ENCODE assay signal across 1 cellular context in the genomic region with DNA sequence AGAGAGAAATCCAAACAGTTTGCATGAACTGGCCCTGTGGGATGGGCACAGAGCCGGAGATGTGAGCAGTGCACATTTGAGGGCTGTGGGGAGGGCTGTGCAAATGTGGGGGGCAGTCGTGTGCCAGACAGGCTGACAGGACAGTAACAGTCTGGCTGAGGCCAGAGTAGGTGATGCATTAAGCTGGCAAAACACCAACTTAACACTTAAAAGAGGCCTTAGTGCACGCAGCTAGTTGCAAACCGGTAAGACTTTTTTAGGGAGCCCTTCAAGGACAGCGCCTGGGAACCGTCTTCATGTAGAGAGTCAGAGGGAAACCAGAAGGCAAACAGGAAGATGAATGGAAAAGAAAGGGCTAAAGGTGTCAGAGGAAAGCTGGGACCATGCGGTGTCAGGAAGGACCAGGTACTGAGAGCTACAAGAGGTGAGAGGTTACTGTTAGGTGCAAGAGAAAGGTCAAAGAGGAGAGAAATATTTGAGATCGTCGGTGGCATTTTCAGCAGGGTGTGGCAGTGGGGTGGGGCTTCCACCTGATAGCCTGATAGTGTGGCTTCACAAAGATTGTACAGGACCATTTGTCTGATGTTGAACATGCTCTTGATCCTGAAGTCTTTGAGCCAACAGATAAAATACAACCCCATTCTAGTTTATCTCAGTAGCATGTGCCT.
TF ChIP-seq lines count a peak whose summit lies in the region.

No MANE protein-coding gene starts in this region.

TF ChIP-seq in K562, 482 proteins besides CTCF, POLR2A, EP300 and RAD21 (continued from another document):
- TF ChIP-seq, protein P1, sequence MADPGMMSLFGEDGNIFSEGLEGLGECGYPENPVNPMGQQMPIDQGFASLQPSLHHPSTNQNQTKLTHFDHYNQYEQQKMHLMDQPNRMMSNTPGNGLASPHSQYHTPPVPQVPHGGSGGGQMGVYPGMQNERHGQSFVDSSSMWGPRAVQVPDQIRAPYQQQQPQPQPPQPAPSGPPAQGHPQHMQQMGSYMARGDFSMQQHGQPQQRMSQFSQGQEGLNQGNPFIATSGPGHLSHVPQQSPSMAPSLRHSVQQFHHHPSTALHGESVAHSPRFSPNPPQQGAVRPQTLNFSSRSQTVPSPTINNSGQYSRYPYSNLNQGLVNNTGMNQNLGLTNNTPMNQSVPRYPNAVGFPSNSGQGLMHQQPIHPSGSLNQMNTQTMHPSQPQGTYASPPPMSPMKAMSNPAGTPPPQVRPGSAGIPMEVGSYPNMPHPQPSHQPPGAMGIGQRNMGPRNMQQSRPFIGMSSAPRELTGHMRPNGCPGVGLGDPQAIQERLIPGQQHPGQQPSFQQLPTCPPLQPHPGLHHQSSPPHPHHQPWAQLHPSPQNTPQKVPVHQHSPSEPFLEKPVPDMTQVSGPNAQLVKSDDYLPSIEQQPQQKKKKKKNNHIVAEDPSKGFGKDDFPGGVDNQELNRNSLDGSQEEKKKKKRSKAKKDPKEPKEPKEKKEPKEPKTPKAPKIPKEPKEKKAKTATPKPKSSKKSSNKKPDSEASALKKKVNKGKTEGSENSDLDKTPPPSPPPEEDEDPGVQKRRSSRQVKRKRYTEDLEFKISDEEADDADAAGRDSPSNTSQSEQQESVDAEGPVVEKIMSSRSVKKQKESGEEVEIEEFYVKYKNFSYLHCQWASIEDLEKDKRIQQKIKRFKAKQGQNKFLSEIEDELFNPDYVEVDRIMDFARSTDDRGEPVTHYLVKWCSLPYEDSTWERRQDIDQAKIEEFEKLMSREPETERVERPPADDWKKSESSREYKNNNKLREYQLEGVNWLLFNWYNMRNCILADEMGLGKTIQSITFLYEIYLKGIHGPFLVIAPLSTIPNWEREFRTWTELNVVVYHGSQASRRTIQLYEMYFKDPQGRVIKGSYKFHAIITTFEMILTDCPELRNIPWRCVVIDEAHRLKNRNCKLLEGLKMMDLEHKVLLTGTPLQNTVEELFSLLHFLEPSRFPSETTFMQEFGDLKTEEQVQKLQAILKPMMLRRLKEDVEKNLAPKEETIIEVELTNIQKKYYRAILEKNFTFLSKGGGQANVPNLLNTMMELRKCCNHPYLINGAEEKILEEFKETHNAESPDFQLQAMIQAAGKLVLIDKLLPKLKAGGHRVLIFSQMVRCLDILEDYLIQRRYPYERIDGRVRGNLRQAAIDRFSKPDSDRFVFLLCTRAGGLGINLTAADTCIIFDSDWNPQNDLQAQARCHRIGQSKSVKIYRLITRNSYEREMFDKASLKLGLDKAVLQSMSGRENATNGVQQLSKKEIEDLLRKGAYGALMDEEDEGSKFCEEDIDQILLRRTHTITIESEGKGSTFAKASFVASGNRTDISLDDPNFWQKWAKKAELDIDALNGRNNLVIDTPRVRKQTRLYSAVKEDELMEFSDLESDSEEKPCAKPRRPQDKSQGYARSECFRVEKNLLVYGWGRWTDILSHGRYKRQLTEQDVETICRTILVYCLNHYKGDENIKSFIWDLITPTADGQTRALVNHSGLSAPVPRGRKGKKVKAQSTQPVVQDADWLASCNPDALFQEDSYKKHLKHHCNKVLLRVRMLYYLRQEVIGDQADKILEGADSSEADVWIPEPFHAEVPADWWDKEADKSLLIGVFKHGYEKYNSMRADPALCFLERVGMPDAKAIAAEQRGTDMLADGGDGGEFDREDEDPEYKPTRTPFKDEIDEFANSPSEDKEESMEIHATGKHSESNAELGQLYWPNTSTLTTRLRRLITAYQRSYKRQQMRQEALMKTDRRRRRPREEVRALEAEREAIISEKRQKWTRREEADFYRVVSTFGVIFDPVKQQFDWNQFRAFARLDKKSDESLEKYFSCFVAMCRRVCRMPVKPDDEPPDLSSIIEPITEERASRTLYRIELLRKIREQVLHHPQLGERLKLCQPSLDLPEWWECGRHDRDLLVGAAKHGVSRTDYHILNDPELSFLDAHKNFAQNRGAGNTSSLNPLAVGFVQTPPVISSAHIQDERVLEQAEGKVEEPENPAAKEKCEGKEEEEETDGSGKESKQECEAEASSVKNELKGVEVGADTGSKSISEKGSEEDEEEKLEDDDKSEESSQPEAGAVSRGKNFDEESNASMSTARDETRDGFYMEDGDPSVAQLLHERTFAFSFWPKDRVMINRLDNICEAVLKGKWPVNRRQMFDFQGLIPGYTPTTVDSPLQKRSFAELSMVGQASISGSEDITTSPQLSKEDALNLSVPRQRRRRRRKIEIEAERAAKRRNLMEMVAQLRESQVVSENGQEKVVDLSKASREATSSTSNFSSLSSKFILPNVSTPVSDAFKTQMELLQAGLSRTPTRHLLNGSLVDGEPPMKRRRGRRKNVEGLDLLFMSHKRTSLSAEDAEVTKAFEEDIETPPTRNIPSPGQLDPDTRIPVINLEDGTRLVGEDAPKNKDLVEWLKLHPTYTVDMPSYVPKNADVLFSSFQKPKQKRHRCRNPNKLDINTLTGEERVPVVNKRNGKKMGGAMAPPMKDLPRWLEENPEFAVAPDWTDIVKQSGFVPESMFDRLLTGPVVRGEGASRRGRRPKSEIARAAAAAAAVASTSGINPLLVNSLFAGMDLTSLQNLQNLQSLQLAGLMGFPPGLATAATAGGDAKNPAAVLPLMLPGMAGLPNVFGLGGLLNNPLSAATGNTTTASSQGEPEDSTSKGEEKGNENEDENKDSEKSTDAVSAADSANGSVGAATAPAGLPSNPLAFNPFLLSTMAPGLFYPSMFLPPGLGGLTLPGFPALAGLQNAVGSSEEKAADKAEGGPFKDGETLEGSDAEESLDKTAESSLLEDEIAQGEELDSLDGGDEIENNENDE (IDR thresholded peaks at IDR 0.05; ENCODE audit: low read depth, low read length) = no peak
- TF ChIP-seq, protein P2, sequence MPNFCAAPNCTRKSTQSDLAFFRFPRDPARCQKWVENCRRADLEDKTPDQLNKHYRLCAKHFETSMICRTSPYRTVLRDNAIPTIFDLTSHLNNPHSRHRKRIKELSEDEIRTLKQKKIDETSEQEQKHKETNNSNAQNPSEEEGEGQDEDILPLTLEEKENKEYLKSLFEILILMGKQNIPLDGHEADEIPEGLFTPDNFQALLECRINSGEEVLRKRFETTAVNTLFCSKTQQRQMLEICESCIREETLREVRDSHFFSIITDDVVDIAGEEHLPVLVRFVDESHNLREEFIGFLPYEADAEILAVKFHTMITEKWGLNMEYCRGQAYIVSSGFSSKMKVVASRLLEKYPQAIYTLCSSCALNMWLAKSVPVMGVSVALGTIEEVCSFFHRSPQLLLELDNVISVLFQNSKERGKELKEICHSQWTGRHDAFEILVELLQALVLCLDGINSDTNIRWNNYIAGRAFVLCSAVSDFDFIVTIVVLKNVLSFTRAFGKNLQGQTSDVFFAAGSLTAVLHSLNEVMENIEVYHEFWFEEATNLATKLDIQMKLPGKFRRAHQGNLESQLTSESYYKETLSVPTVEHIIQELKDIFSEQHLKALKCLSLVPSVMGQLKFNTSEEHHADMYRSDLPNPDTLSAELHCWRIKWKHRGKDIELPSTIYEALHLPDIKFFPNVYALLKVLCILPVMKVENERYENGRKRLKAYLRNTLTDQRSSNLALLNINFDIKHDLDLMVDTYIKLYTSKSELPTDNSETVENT (CRISPR knock-in tag; IDR thresholded peaks at IDR 0.05) = no peak
- TF ChIP-seq HDAC2 (IDR thresholded peaks at IDR 0.05) (peak; percentile 72), KLF1 (tag; IDR thresholded peaks at IDR 0.05) (0 out of 2 replicates have a peak, but pooled peaks have one; percentile 25), DPF2 (IDR thresholded peaks at IDR 0.05) (peak; percentile 53; the same call in 1 of the 2 replicates), BACH1 (tag; IDR thresholded peaks at IDR 0.05) (no peak), SRSF9 (IDR thresholded peaks at IDR 0.05; ENCODE audit: borderline replicate concordance, low read depth, low read length) (no peak), ZNF143 (CRISPR knock-in tag; IDR thresholded peaks at IDR 0.05) (no peak), HDGF (IDR thresholded peaks at IDR 0.05) (0 out of 2 replicates have a peak, but pooled peaks have one; percentile 79), PURB (CRISPR knock-in tag; IDR thresholded peaks at IDR 0.05; ENCODE audit: low read depth) (no peak), ZNF253 (CRISPR knock-in tag; conservative IDR thresholded peaks at IDR 0.05) (no peak), TGIF2 (CRISPR knock-in tag; IDR thresholded peaks at IDR 0.05) (no peak), ARID1B (IDR thresholded peaks at IDR 0.05) (peak; percentile 41; the same call in 1 of the 2 replicates), POLR2AphosphoS2 (IDR thresholded peaks at IDR 0.05; ENCODE audit: low read length) (no peak), ZFP30 (CRISPR knock-in tag; IDR thresholded peaks at IDR 0.05; ENCODE audit: borderline replicate concordance) (no peak), LEF1 (IDR thresholded peaks at IDR 0.05) (no peak), BCOR (IDR thresholded peaks at IDR 0.05) (0 out of 2 replicates have a peak, but pooled peaks have one; percentile 25)
- TF ChIP-seq, protein P3, sequence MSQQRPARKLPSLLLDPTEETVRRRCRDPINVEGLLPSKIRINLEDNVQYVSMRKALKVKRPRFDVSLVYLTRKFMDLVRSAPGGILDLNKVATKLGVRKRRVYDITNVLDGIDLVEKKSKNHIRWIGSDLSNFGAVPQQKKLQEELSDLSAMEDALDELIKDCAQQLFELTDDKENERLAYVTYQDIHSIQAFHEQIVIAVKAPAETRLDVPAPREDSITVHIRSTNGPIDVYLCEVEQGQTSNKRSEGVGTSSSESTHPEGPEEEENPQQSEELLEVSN (IDR thresholded peaks at IDR 0.05; ENCODE audit: borderline replicate concordance in 1 of 2, extremely low read depth in 1 of 2, insufficient read depth in 1 of 2, insufficient read length in 1 of 2, low read depth in 1 of 2, low read length in 1 of 2, poor library complexity in 1 of 2, severe bottlenecking in 1 of 2) = peak in 1 of 2 experiments; percentile 17
- TF ChIP-seq, protein P4, sequence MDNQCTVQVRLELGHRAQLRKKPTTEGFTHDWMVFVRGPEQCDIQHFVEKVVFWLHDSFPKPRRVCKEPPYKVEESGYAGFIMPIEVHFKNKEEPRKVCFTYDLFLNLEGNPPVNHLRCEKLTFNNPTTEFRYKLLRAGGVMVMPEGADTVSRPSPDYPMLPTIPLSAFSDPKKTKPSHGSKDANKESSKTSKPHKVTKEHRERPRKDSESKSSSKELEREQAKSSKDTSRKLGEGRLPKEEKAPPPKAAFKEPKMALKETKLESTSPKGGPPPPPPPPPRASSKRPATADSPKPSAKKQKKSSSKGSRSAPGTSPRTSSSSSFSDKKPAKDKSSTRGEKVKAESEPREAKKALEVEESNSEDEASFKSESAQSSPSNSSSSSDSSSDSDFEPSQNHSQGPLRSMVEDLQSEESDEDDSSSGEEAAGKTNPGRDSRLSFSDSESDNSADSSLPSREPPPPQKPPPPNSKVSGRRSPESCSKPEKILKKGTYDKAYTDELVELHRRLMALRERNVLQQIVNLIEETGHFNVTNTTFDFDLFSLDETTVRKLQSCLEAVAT (IDR thresholded peaks at IDR 0.05) = peak in 1 of 2 experiments; percentile 47; a peak in 1 of 4 replicates
- TF ChIP-seq, protein P5, sequence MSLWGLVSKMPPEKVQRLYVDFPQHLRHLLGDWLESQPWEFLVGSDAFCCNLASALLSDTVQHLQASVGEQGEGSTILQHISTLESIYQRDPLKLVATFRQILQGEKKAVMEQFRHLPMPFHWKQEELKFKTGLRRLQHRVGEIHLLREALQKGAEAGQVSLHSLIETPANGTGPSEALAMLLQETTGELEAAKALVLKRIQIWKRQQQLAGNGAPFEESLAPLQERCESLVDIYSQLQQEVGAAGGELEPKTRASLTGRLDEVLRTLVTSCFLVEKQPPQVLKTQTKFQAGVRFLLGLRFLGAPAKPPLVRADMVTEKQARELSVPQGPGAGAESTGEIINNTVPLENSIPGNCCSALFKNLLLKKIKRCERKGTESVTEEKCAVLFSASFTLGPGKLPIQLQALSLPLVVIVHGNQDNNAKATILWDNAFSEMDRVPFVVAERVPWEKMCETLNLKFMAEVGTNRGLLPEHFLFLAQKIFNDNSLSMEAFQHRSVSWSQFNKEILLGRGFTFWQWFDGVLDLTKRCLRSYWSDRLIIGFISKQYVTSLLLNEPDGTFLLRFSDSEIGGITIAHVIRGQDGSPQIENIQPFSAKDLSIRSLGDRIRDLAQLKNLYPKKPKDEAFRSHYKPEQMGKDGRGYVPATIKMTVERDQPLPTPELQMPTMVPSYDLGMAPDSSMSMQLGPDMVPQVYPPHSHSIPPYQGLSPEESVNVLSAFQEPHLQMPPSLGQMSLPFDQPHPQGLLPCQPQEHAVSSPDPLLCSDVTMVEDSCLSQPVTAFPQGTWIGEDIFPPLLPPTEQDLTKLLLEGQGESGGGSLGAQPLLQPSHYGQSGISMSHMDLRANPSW (CRISPR knock-in tag; IDR thresholded peaks at IDR 0.05) = no peak
- TF ChIP-seq, protein P6, sequence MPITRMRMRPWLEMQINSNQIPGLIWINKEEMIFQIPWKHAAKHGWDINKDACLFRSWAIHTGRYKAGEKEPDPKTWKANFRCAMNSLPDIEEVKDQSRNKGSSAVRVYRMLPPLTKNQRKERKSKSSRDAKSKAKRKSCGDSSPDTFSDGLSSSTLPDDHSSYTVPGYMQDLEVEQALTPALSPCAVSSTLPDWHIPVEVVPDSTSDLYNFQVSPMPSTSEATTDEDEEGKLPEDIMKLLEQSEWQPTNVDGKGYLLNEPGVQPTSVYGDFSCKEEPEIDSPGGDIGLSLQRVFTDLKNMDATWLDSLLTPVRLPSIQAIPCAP (CRISPR knock-in tag; IDR thresholded peaks at IDR 0.05; ENCODE audit: borderline replicate concordance) = no peak
